In the genomic region with DNA sequence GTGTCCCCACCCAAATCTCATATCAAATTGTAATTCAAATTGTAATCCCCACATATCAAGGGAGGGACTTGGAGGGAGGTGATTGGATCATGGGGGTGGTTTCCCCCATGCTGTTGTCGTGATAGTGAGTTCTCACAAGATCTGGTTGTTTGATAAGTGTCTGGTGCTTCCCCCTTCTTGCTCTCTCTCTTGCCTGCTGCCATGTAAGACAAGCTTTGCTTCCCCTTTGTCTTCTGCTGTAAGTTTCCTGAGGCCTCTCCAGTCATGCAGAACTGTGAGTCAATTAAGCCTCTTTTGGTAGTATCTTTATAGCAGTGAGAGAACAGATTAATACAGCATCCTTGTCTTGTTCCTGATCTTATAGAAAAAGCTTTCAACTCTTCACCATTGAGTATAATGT, we compare ENCODE assay signal across 8 cellular contexts. TPM values are rescaled to one million over a fixed set of nuclear protein-coding genes. Genes with fewer than 3 reads are reported as not detected.
DNase-seq lines count a peak whose midpoint lies in the region; ATAC-seq and TF ChIP-seq lines count a peak whose summit lies in the region.

No MANE protein-coding gene starts in this region.

- intact Hi-C loops in CD14-positive monocyte (cut with micrococcal nuclease): no loop called here

- H3K9me3 Mint-ChIP-seq in CD14-positive monocyte: peaks cover 0 to 17% (median 0%) of the 10 kb centered on the region in 7 donors

- H3K4me1 Mint-ChIP-seq in CD14-positive monocyte: no peaks in the 10 kb centered on the region

- no peak for DNase-seq in HPDE6-E6E7 (ENCODE audit: extremely low spot score)
- DNase-seq in HEK293T (ENCODE audit: extremely low spot score): no peak
- no peak for DNase-seq in CD14-positive monocyte (ENCODE audit: low spot score)
- no peak for DNase-seq in activated CD4-positive, alpha-beta T cell treated with anti-CD3 and anti-CD28 coated beads for 1 hour

- no peak overlapping the region for H3K4me3 Mint-ChIP-seq in CD14-positive monocyte

- CTCF ChIA-PET in HEK293T (lab: Yijun Ruan, JAX): no interaction called here

- ATAC-seq in GM18511 (IDR thresholded peaks at IDR 0.05; ENCODE audit: unreplicated experiment) (peak; percentile 83), GM21526 (IDR thresholded peaks at IDR 0.05; ENCODE audit: low FRiP score, unreplicated experiment) (peak; percentile 62), HG03520 (IDR thresholded peaks at IDR 0.05; ENCODE audit: unreplicated experiment) (peak; percentile 80), esophagus mucosa (peak; percentile 64)

- H3K27ac Mint-ChIP-seq in CD14-positive monocyte: peak overlapping the region in 1 of 7 donors; percentile 78

- peaks cover 0 to 4% of the 10 kb centered on the region in 2 donors for H3K36me3 Mint-ChIP-seq in CD14-positive monocyte

- no peaks in the 10 kb centered on the region for H3K27me3 Mint-ChIP-seq in CD14-positive monocyte (ENCODE audit: low read depth in 3 of 3)

- TF ChIP-seq CTCF in CD14-positive monocyte (IDR thresholded peaks at IDR 0.05): no peak

- POLR2A ChIA-PET in HEK293T (lab: Yijun Ruan, JAX): no interaction called here

TF ChIP-seq in HEK293T, 16 proteins besides CTCF, POLR2A, EP300 and RAD21:
- no peak for TF ChIP-seq CTBP1 (IDR thresholded peaks at IDR 0.05; ENCODE audit: borderline replicate concordance)
- no peak for TF ChIP-seq SUZ12 (IDR thresholded peaks at IDR 0.05)
- no peak for TF ChIP-seq ELF4 (IDR thresholded peaks at IDR 0.05)
- no peak for TF ChIP-seq LEF1 (IDR thresholded peaks at IDR 0.05; ENCODE audit: borderline replicate concordance)
- TF ChIP-seq FOXK2 (IDR thresholded peaks at IDR 0.05): no peak

RNA-seq across cellular contexts. Expression of a gene that starts 6.5 kb away (rescaled TPM):
- not detected for total RNA-seq in esophagus mucosa
- polyA plus RNA-seq in CD14-positive monocyte: under 1 TPM in 1 of 2 donors, not detected in 1; 0.39 TPM

RNA-seq across cellular contexts. Expression of a gene that starts 51.6 kb away (rescaled TPM):
- 9.4 TPM for total RNA-seq in esophagus mucosa
- polyA plus RNA-seq in CD14-positive monocyte: 1 to 10 TPM; 2.2 to 2.3 TPM

RNA-seq across cellular contexts. Expression of a gene that starts 51.8 kb away (rescaled TPM):
- 2.9 TPM for total RNA-seq in esophagus mucosa
- under 1 TPM; 0.93 to 0.98 TPM for polyA plus RNA-seq in CD14-positive monocyte
